Comparison of ENCODE assay signal across 8 cellular contexts in genomic region chr5:177133845-177134652, GRCh38. TPM values are rescaled to one million over a fixed set of nuclear protein-coding genes. Genes with fewer than 3 reads are reported as not detected.
DNase-seq lines count a peak whose midpoint lies in the region; ATAC-seq and TF ChIP-seq lines count a peak whose summit lies in the region.

No MANE protein-coding gene starts in this region.

- whole genome bisulfite sequencing in body of pancreas, 2 donors: 0% methylated on average over 2 to 76 of the region's 84 CpGs

- H3K27me3 ChIP-seq in CD4-positive, CD25-positive, alpha-beta regulatory T cell (ENCODE audit: control insufficient read depth, insufficient read depth, low read length): no peaks in the 10 kb centered on the region
- H3K27me3 ChIP-seq in body of pancreas: no peaks in the 10 kb centered on the region

- peak overlapping the region; percentile 69 for H3K4me3 ChIP-seq in CD4-positive, CD25-positive, alpha-beta regulatory T cell (ENCODE audit: low read depth, low read length)
- H3K4me3 ChIP-seq in body of pancreas (peak overlapping the region; percentile 80 to 85), skin epidermis (peak overlapping the region; percentile 70 to 98 (median 84))

- H3K36me3 ChIP-seq in CD4-positive, CD25-positive, alpha-beta regulatory T cell (ENCODE audit: control insufficient read depth, insufficient read depth, low read length): peaks cover 11% of the 10 kb centered on the region
- no peaks in the 10 kb centered on the region for H3K36me3 ChIP-seq in body of pancreas (replicated peaks in 1 of 2; ENCODE audit: insufficient read depth in 1 of 2, low read depth in 2 of 2)

- intact Hi-C loops in body of pancreas (cut with DNase I): no loop called here

- peaks cover 23 to 62% (median 34%) of the 10 kb centered on the region in 4 donors for H3K4me1 Mint-ChIP-seq in CD4-positive, CD25-positive, alpha-beta regulatory T cell
- H3K4me1 Mint-ChIP-seq in T-helper 17 cell: peaks cover 42% of the 10 kb centered on the region

- no peaks in the 10 kb centered on the region for H3K9me3 Mint-ChIP-seq in CD4-positive, CD25-positive, alpha-beta regulatory T cell

- peak; percentile 6 to 14 for ATAC-seq in CD4-positive, CD25-positive, alpha-beta regulatory T cell (ENCODE audit: low read depth in 2 of 2)
- ATAC-seq in GM19397 (IDR thresholded peaks at IDR 0.05; ENCODE audit: unreplicated experiment): peak; percentile 29
- ATAC-seq in HG03521 (IDR thresholded peaks at IDR 0.05; ENCODE audit: unreplicated experiment): peak; percentile 29
- ATAC-seq in T-helper 17 cell: peak; percentile 20
- peak; percentile 61 for ATAC-seq in body of pancreas

- no peaks in the 10 kb centered on the region for H3K9me3 ChIP-seq in CD4-positive, CD25-positive, alpha-beta regulatory T cell (ENCODE audit: control insufficient read depth in 2 of 2, low read length in 2 of 2)
- H3K9me3 ChIP-seq in T-helper 17 cell (ENCODE audit: control insufficient read depth, low read length, poor library complexity, severe bottlenecking) (no peaks in the 10 kb centered on the region), body of pancreas (no peaks in the 10 kb centered on the region)

- H3K4me1 ChIP-seq in CD4-positive, CD25-positive, alpha-beta regulatory T cell (ENCODE audit: control insufficient read depth, insufficient read depth, low read length, poor library complexity, severe bottlenecking): peaks cover 49% of the 10 kb centered on the region
- peaks cover 48% of the 10 kb centered on the region for H3K4me1 ChIP-seq in body of pancreas

- TF ChIP-seq CTCF in body of pancreas (IDR thresholded peaks at IDR 0.05): no peak

- H3K27me3 Mint-ChIP-seq in CD4-positive, CD25-positive, alpha-beta regulatory T cell: peaks cover 4% of the 10 kb centered on the region
- H3K27me3 Mint-ChIP-seq in T-helper 17 cell: no peaks in the 10 kb centered on the region

- H3K36me3 Mint-ChIP-seq in CD4-positive, CD25-positive, alpha-beta regulatory T cell: peaks cover 8% of the 10 kb centered on the region
- H3K36me3 Mint-ChIP-seq in T-helper 17 cell (ENCODE audit: low read depth): peaks cover 4% of the 10 kb centered on the region

- H3K27ac Mint-ChIP-seq in CD4-positive, CD25-positive, alpha-beta regulatory T cell: peak overlapping the region; percentile 83 to 88 (median 84)
- H3K27ac Mint-ChIP-seq in T-helper 17 cell: peak overlapping the region; percentile 86

- peak; percentile 29 to 59 (median 50) for TF ChIP-seq POLR2A in body of pancreas (IDR thresholded peaks at IDR 0.05)

- H3K4me3 Mint-ChIP-seq in CD4-positive, CD25-positive, alpha-beta regulatory T cell: peak overlapping the region; percentile 87 to 96 (median 92)
- H3K4me3 Mint-ChIP-seq in T-helper 17 cell: peak overlapping the region; percentile 89

- DNase-seq in CD4-positive, CD25-positive, alpha-beta regulatory T cell: peak; percentile 36 to 62 (median 61)
- DNase-seq in T-helper 17 cell: peak; percentile 20 to 41 (median 34)
- DNase-seq in body of pancreas: peak; percentile 55 to 64 (median 60)
- peak; percentile 75 for DNase-seq in iPS-NIHi7 (ENCODE audit: extremely low spot score)
- no peak for DNase-seq in DMS153 (lab: John Stamatoyannopoulos, UW)

- peak overlapping the region; percentile 78 for H3K27ac ChIP-seq in CD4-positive, CD25-positive, alpha-beta regulatory T cell (ENCODE audit: insufficient read depth, low read length, poor library complexity, severe bottlenecking)
- peak overlapping the region; percentile 75 to 94 (median 88) for H3K27ac ChIP-seq in body of pancreas
- peak overlapping the region; percentile 69 to 99 (median 95) for H3K27ac ChIP-seq in skin epidermis

RNA-seq across cellular contexts. Expression of gene NSD1, which starts 0.5 kb away (rescaled TPM):
- total RNA-seq in CD4-positive, CD25-positive, alpha-beta regulatory T cell: 125 TPM
- polyA plus RNA-seq in CD4-positive, CD25-positive, alpha-beta regulatory T cell: 10 to 100 TPM; 25.9 to 48.6 (median 37.3) TPM
- total RNA-seq in T-helper 17 cell (100 to 1,000 TPM; 103 TPM), body of pancreas (10 to 100 TPM; 29.8 to 32.0 TPM)

RNA-seq across cellular contexts. Expression of gene FGFR4, which starts 47.3 kb away (rescaled TPM):
- 4.4 TPM for total RNA-seq in CD4-positive, CD25-positive, alpha-beta regulatory T cell
- polyA plus RNA-seq in CD4-positive, CD25-positive, alpha-beta regulatory T cell: under 1 TPM in 2 of 4 donors, not detected in 2; 0.19 to 0.29 TPM
- total RNA-seq in T-helper 17 cell (1 to 10 TPM; 1.4 to 3.8 TPM), body of pancreas (10 to 100 TPM; 33.7 to 63.9 TPM)

Comparison
In these comparisons a context has a peak if more than half of its experiments do, and no peak if none do; other contexts are left out.
1. ATAC-seq: peak in every context shown above with its lines; median percentile 61 in body of pancreas; 29 in GM19397; 29 in HG03521; 20 in T-helper 17 cell; 10 in CD4-positive, CD25-positive, alpha-beta regulatory T cell.